8 cellular contexts compared by ENCODE assay signal in genomic region chr1:35369922-35370671, GRCh38.
DNase-seq lines count a peak whose midpoint lies in the region; ATAC-seq and TF ChIP-seq lines count a peak whose summit lies in the region.

No MANE protein-coding gene starts in this region.

- peak overlapping the region; percentile 49 for H3K4me2 ChIP-seq in BLaER1

- H3K27ac ChIP-seq in BLaER1 (peak overlapping the region; percentile 73), colonic mucosa (no peak overlapping the region)

- DNase-seq in LHCN-M2 (ENCODE audit: low read depth): peak; percentile 89
- peak; percentile 32 for DNase-seq in colonic mucosa
- DNase-seq in mucosa of gallbladder (ENCODE audit: low spot score): peak; percentile 71
- DNase-seq in activated T-cell treated with anti-CD3 and anti-CD28 coated beads, Interleukin-2, amount 50 U/mL, for 48 hours: no peak
- DNase-seq in NOMO-1 treated with dmso at 0.1 percent for 144 hours (lab: John Stamatoyannopoulos, UW; ENCODE audit: unreplicated experiment): no peak

- H3K36me3 ChIP-seq in BLaER1 (peaks cover 28% of the 10 kb centered on the region), colonic mucosa (no peaks in the 10 kb centered on the region)

- no peaks in the 10 kb centered on the region for H3K9me3 ChIP-seq in BLaER1
- H3K9me3 ChIP-seq in colonic mucosa: no peaks in the 10 kb centered on the region

- H3K4me3 ChIP-seq in BLaER1: no peak overlapping the region
- no peak overlapping the region for H3K4me3 ChIP-seq in colonic mucosa

- TF ChIP-seq CTCF in colonic mucosa (IDR thresholded peaks at IDR 0.05): no peak

- H3K27me3 ChIP-seq in BLaER1 (no peaks in the 10 kb centered on the region), colonic mucosa (no peaks in the 10 kb centered on the region)

- H3K4me1 ChIP-seq in BLaER1 (peaks cover 12% of the 10 kb centered on the region), colonic mucosa (no peaks in the 10 kb centered on the region)

- ATAC-seq in HG02938 (IDR thresholded peaks at IDR 0.05; ENCODE audit: unreplicated experiment) (no peak), HG02763 (IDR thresholded peaks at IDR 0.05; ENCODE audit: unreplicated experiment) (no peak)

- intact Hi-C loops in colonic mucosa (cut with DNase I): no loop called here

- H3K9ac ChIP-seq in BLaER1: no peak overlapping the region
- no peak overlapping the region for H3K9ac ChIP-seq in colonic mucosa (ENCODE audit: low read depth in 2 of 2, low read length in 2 of 2)

- no peaks in the 10 kb centered on the region for H4K20me1 ChIP-seq in BLaER1

Comparison
In these comparisons a context has a peak if more than half of its experiments do, and no peak if none do; other contexts are left out.
1. DNase-seq: peak in LHCN-M2 (single experiment), colonic mucosa (single experiment) and mucosa of gallbladder (single experiment); none in activated T-cell treated with anti-CD3 and anti-CD28 coated beads, Interleukin-2, amount 50 U/mL, for 48 hours (0 of 2) and NOMO-1 treated with dmso at 0.1 percent for 144 hours (single experiment).